2 cellular contexts compared by ENCODE assay signal in genomic region chr19:44892932-44893331, GRCh38.
TF ChIP-seq lines count a peak whose summit lies in the region.

No MANE protein-coding gene starts in this region.

TF ChIP-seq in GM23338, 12 proteins besides CTCF, POLR2A, EP300 and RAD21 (continued from another document):
- TF ChIP-seq REST (IDR thresholded peaks at IDR 0.05; ENCODE audit: unreplicated experiment) (no peak), EZH2phosphoT487 (IDR thresholded peaks at IDR 0.05; ENCODE audit: unreplicated experiment) (no peak), NANOG (IDR thresholded peaks at IDR 0.05; ENCODE audit: borderline replicate concordance) (no peak), ZNF462 (CRISPR knock-in tag; IDR thresholded peaks at IDR 0.05) (no peak), ZNF331 (CRISPR knock-in tag; IDR thresholded peaks at IDR 0.05; ENCODE audit: low read depth) (no peak), CREB1 (CRISPR knock-in tag; IDR thresholded peaks at IDR 0.05; ENCODE audit: low read depth) (no peak), EZH2 (IDR thresholded peaks at IDR 0.05; ENCODE audit: low read depth, unreplicated experiment) (no peak), ETS1 (IDR thresholded peaks at IDR 0.05) (no peak), STAT1 (IDR thresholded peaks at IDR 0.05; ENCODE audit: unreplicated experiment) (no peak)
TF ChIP-seq in GM23338: peak in this region for 0.

TF ChIP-seq in WTC11, 78 proteins besides CTCF, POLR2A, EP300 and RAD21 (continued from another document):
- TF ChIP-seq ATF2 (CRISPR knock-in tag; IDR thresholded peaks at IDR 0.05; ENCODE audit: borderline replicate concordance, low read depth) (no peak), NR1H2 (CRISPR knock-in tag; IDR thresholded peaks at IDR 0.05) (no peak), ETV6 (CRISPR knock-in tag; IDR thresholded peaks at IDR 0.05) (no peak), NR3C1 (CRISPR knock-in tag; conservative IDR thresholded peaks at IDR 0.05; ENCODE audit: low read depth) (no peak), ZNF425 (CRISPR knock-in tag; conservative IDR thresholded peaks at IDR 0.05) (no peak), ZNF512 (CRISPR knock-in tag; IDR thresholded peaks at IDR 0.05; ENCODE audit: borderline replicate concordance) (no peak), KAT7 (CRISPR knock-in tag; IDR thresholded peaks at IDR 0.05; ENCODE audit: borderline replicate concordance) (no peak), USF1 (CRISPR knock-in tag; IDR thresholded peaks at IDR 0.05) (no peak), ELF4 (CRISPR knock-in tag; IDR thresholded peaks at IDR 0.05; ENCODE audit: low read depth) (no peak), ZNF281 (CRISPR knock-in tag; IDR thresholded peaks at IDR 0.05) (no peak), MLX (CRISPR knock-in tag; IDR thresholded peaks at IDR 0.05) (no peak), NFE2L1 (CRISPR knock-in tag; IDR thresholded peaks at IDR 0.05) (no peak), FOXJ3 (CRISPR knock-in tag; IDR thresholded peaks at IDR 0.05; ENCODE audit: borderline replicate concordance) (no peak)
TF ChIP-seq in WTC11: peak in this region for 0.
